ENCODE assay signal across 8 cellular contexts in genomic region chr6:68572525-68572924, GRCh38.
A peak's percentile ranks its signal among the peaks of the same experiment; 100 is the strongest.
DNase-seq lines count a peak whose midpoint lies in the region; ATAC-seq and TF ChIP-seq lines count a peak whose summit lies in the region.

No MANE protein-coding gene starts in this region.

- POLR2A ChIA-PET in WTC11 (lab: Charles Lee), result interaction anchor here (1.0 kb wide), 1 partner anchor 63 kb away, joined by 3 read pairs; the partner anchor contains the start of gene ADGRB3

- peaks cover 20% of the 10 kb centered on the region for H3K4me1 Mint-ChIP-seq in WTC11

- H3K4me3 Mint-ChIP-seq in WTC11, result no peak overlapping the region

- no peak overlapping the region for H3K27ac ChIP-seq in lower lobe of right lung

- no peaks in the 10 kb centered on the region for H3K36me3 ChIP-seq in lower lobe of right lung

- no peak overlapping the region for H3K4me3 ChIP-seq in lower lobe of right lung

- no peaks in the 10 kb centered on the region for H3K27me3 ChIP-seq in lower lobe of right lung (ENCODE audit: low read depth)

- peak; percentile 83 to 85 for DNase-seq in AML-193 (lab: John Stamatoyannopoulos, UW)
- peak; percentile 52 for DNase-seq in NCI-H1105 (lab: John Stamatoyannopoulos, UW)
- DNase-seq in WTC11 (ENCODE audit: low spot score), result peak; percentile 63
- DNase-seq in lower lobe of right lung, result no peak
- no peak for DNase-seq in stimulated activated CD4-positive, alpha-beta T cell treated with anti-CD3 and anti-CD28 coated beads, Interleukin-4, amount 100 ng/mL, for 1 hour
- no peak for DNase-seq in HCEC 1CT

- TF ChIP-seq CTCF in WTC11 (IDR thresholded peaks at IDR 0.05) (peak; percentile 58; the same call in 1 of the 2 replicates), lower lobe of right lung (IDR thresholded peaks at IDR 0.05) (peak; percentile 35)

- no peaks in the 10 kb centered on the region for H3K9me3 ChIP-seq in lower lobe of right lung

- H3K27ac Mint-ChIP-seq in WTC11, result no peak overlapping the region

- intact Hi-C loops in lower lobe of right lung (cut with DNase I), result no loop called here

- peaks cover 11% of the 10 kb centered on the region for H3K36me3 Mint-ChIP-seq in WTC11

- no peaks in the 10 kb centered on the region for H3K4me1 ChIP-seq in lower lobe of right lung

- H3K9me3 Mint-ChIP-seq in WTC11, result peaks cover 30% of the 10 kb centered on the region

- ATAC-seq in GM18499 (IDR thresholded peaks at IDR 0.05; ENCODE audit: insufficient read depth, unreplicated experiment) (peak; percentile 98), HG02798 (IDR thresholded peaks at IDR 0.05; ENCODE audit: poor library complexity, unreplicated experiment) (peak; percentile 95), WTC11 (peak; percentile 90), lower lobe of right lung (peak; percentile 53 to 70)

- no peaks in the 10 kb centered on the region for H3K27me3 Mint-ChIP-seq in WTC11 (ENCODE audit: low read depth)

- CTCF ChIA-PET in WTC11 (lab: Charles Lee), result interaction anchor here (0.5 to 1.8 kb wide), 26 partner anchors 9 to 1659 kb away, joined by 3 to 38 read pairs (median 6); partner anchors contain the start of gene ADGRB3

TF ChIP-seq in WTC11, 78 proteins besides CTCF, POLR2A, EP300 and RAD21:
- TF ChIP-seq USF1 (CRISPR knock-in tag; IDR thresholded peaks at IDR 0.05) (no peak), MAX (CRISPR knock-in tag; IDR thresholded peaks at IDR 0.05) (no peak), ZNF317 (CRISPR knock-in tag; IDR thresholded peaks at IDR 0.05; ENCODE audit: borderline replicate concordance, low read depth) (no peak), FOXP4 (CRISPR knock-in tag; IDR thresholded peaks at IDR 0.05) (no peak), ZNF532 (CRISPR knock-in tag; IDR thresholded peaks at IDR 0.05; ENCODE audit: borderline replicate concordance) (no peak), SOX15 (CRISPR knock-in tag; IDR thresholded peaks at IDR 0.05) (no peak), ZNF263 (CRISPR knock-in tag; IDR thresholded peaks at IDR 0.05; ENCODE audit: low read depth) (no peak), AR (CRISPR knock-in tag; IDR thresholded peaks at IDR 0.05) (no peak), TCF7 (CRISPR knock-in tag; IDR thresholded peaks at IDR 0.05; ENCODE audit: low read depth) (no peak)

Comparison
In these comparisons a context has a peak if more than half of its experiments do, and no peak if none do; other contexts are left out.
1. DNase-seq: peak in AML-193 (2 of 2), NCI-H1105 (single experiment) and WTC11 (single experiment); none in lower lobe of right lung (single experiment), stimulated activated CD4-positive, alpha-beta T cell treated with anti-CD3 and anti-CD28 coated beads, Interleukin-4, amount 100 ng/mL, for 1 hour (single experiment) and HCEC 1CT (single experiment).
2. Peak in every context shown above with its lines, with median percentiles within 50 percentile points of each other: ATAC-seq.